In genomic region chr12:12398026-12398859, GRCh38 we compare ENCODE assay signal across 10 cellular contexts. TPM values are rescaled to one million over a fixed set of nuclear protein-coding genes. Genes with fewer than 3 reads are reported as not detected.
DNase-seq lines count a peak whose midpoint lies in the region; ATAC-seq and TF ChIP-seq lines count a peak whose summit lies in the region.
"Had no signal": no experiment of that assay in that cellular context is flagged by ENCODE, and none has a peak within 500 bp of the region (broad histone marks: within the 10 kb centered on the region; RNA-seq: fewer than 3 reads in every experiment).

No MANE protein-coding gene starts in this region.

- H3K36me3 Mint-ChIP-seq in activated naive CD4-positive, alpha-beta T cell treated with anti-CD3 and anti-CD28 coated beads for 36 hours (ENCODE audit: low read depth), result peaks cover 14% of the 10 kb centered on the region

- no peak overlapping the region for H3K4me3 ChIP-seq in lung

- WGBS in lung, 2 donors, result 54 to 60% methylated on average over 7 of the region's 7 CpGs

- intact Hi-C loops in Right ventricle myocardium inferior (cut with DNase I) (loop anchor here (5.0 kb wide), 1 partner anchor 164 kb away; the partner anchor contains the start of gene DUSP16), cardiac septum (cut with DNase I) (loop anchor here (5.0 kb wide), 1 partner anchor 164 kb away; the partner anchor contains the start of gene DUSP16)
- intact Hi-C loops in activated naive CD4-positive, alpha-beta T cell treated with anti-CD3 and anti-CD28 coated beads for 36 hours (cut with micrococcal nuclease), result no loop called here

- H3K27ac ChIP-seq in lung (ENCODE audit: low read depth in 1 of 2, low read length in 1 of 2), result peak overlapping the region; percentile 16 to 55

- peaks cover 39% of the 10 kb centered on the region for H3K4me1 Mint-ChIP-seq in activated naive CD4-positive, alpha-beta T cell treated with anti-CD3 and anti-CD28 coated beads for 36 hours (ENCODE audit: low read depth)
- H3K4me1 Mint-ChIP-seq: activated B cell treated with CpG ODN at 0.5 μM for 24 hours had no signal

- peaks cover 2% of the 10 kb centered on the region for H3K9me3 Mint-ChIP-seq in activated naive CD4-positive, alpha-beta T cell treated with anti-CD3 and anti-CD28 coated beads for 36 hours

- CTCF ChIA-PET in activated naive CD4-positive, alpha-beta T cell treated with anti-CD3 and anti-CD28 coated beads for 36 hours (lab: Charles Lee), result interaction anchor here (0.6 to 1.1 kb wide), 2 partner anchors 63 to 300 kb away, joined by 3 to 4 read pairs; no protein-coding TSS in a partner anchor

- no peak overlapping the region for H3K27ac Mint-ChIP-seq in activated naive CD4-positive, alpha-beta T cell treated with anti-CD3 and anti-CD28 coated beads for 36 hours
- H3K27ac Mint-ChIP-seq: activated B cell treated with CpG ODN at 0.5 μM for 24 hours had no signal

- H3K9me3 ChIP-seq in lung (ENCODE audit: control insufficient read depth in 2 of 2, insufficient read depth in 1 of 2, low read length in 1 of 2), result no peaks in the 10 kb centered on the region

- peak; percentile 98 for ATAC-seq in Right ventricle myocardium inferior
- peak; percentile 90 for ATAC-seq in lung (ENCODE audit: insufficient read depth, low FRiP score)
- ATAC-seq in HG03432 (IDR thresholded peaks at IDR 0.05; ENCODE audit: unreplicated experiment), result no peak
- ATAC-seq in GM21737 (IDR thresholded peaks at IDR 0.05; ENCODE audit: unreplicated experiment), result no peak

- H3K27me3 Mint-ChIP-seq in activated naive CD4-positive, alpha-beta T cell treated with anti-CD3 and anti-CD28 coated beads for 36 hours (ENCODE audit: low read depth), result no peaks in the 10 kb centered on the region
- H3K27me3 Mint-ChIP-seq: activated B cell treated with CpG ODN at 0.5 μM for 24 hours had no signal

- peaks cover 0 to 5% of the 10 kb centered on the region in 2 donors for H3K4me1 ChIP-seq in lung (ENCODE audit: control insufficient read depth in 2 of 2, insufficient read depth in 2 of 2, low read length in 2 of 2)

- no peaks in the 10 kb centered on the region for H3K36me3 ChIP-seq in lung (ENCODE audit: control insufficient read depth in 2 of 2, insufficient read depth in 2 of 2, low read length in 2 of 2)

- no peaks in the 10 kb centered on the region for H3K27me3 ChIP-seq in lung (ENCODE audit: control insufficient read depth, insufficient read depth)

- DNase-seq in Right ventricle myocardium inferior (ENCODE audit: missing footprints) (peak; percentile 70), cardiac septum (ENCODE audit: low spot score) (no peak), brain pericyte (ENCODE audit: low read depth, low spot score) (peak; percentile 75), lung (ENCODE audit: low spot score) (peak; percentile 63), islet precursor cell (no peak)
- no peak for DNase-seq in activated naive CD4-positive, alpha-beta T cell treated with anti-CD3 and anti-CD28 coated beads for 36 hours
- DNase-seq: activated B cell treated with CpG ODN at 0.5 μM for 24 hours, DND-41 had no signal

- no peak for TF ChIP-seq CTCF in lung (IDR thresholded peaks at IDR 0.05; ENCODE audit: control extremely low read depth, extremely low read depth)

- no peak overlapping the region for H3K4me3 Mint-ChIP-seq in activated naive CD4-positive, alpha-beta T cell treated with anti-CD3 and anti-CD28 coated beads for 36 hours
- H3K4me3 Mint-ChIP-seq: activated B cell treated with CpG ODN at 0.5 μM for 24 hours had no signal

RNA-seq across cellular contexts. Expression of gene BORCS5, which starts 41.4 kb away (rescaled TPM):
- total RNA-seq in Right ventricle myocardium inferior, result 7.4 TPM
- total RNA-seq in cardiac septum, result 9.7 TPM
- 10 to 100 TPM; 12.6 to 26.8 TPM for total RNA-seq in lung
- 1 to 10 TPM; 4.7 to 8.1 TPM for polyA plus RNA-seq in lung
- total RNA-seq in activated naive CD4-positive, alpha-beta T cell treated with anti-CD3 and anti-CD28 coated beads for 36 hours, result 10 to 100 TPM; 31.2 to 35.6 TPM

RNA-seq across cellular contexts. Expression of gene MANSC1, which starts 48.2 kb away (rescaled TPM):
- total RNA-seq in Right ventricle myocardium inferior, result 8.5 TPM
- 9.2 TPM for total RNA-seq in cardiac septum
- total RNA-seq in lung, result 10 to 100 TPM in 1 of 2 donors, 1 to 10 TPM in 1; 8.0 to 26.7 TPM
- 10 to 100 TPM; 12.8 to 17.8 TPM for polyA plus RNA-seq in lung
- total RNA-seq in activated naive CD4-positive, alpha-beta T cell treated with anti-CD3 and anti-CD28 coated beads for 36 hours, result 1 to 10 TPM; 3.5 TPM

Comparison
In these comparisons a context has a peak if more than half of its experiments do, and no peak if none do; other contexts are left out.
1. DNase-seq: peak in Right ventricle myocardium inferior (single experiment), brain pericyte (single experiment) and lung (single experiment); none in cardiac septum (single experiment), islet precursor cell (single experiment) and activated naive CD4-positive, alpha-beta T cell treated with anti-CD3 and anti-CD28 coated beads for 36 hours (single experiment).
2. ATAC-seq: peak in Right ventricle myocardium inferior (single experiment) and lung (single experiment); none in HG03432 (single experiment) and GM21737 (single experiment).